15 cellular contexts compared by ENCODE assay signal in genomic region chr14:104676130-104676693, GRCh38. TPM values are rescaled to one million over a fixed set of nuclear protein-coding genes. Genes with fewer than 3 reads are reported as not detected.
DNase-seq lines count a peak whose midpoint lies in the region; ATAC-seq and TF ChIP-seq lines count a peak whose summit lies in the region.
"Had no signal": no experiment of that assay in that cellular context is flagged by ENCODE, and none has a peak within 500 bp of the region (broad histone marks: within the 10 kb centered on the region; RNA-seq: fewer than 3 reads in every experiment).

No MANE protein-coding gene starts in this region.

- H3K4me2 ChIP-seq in BLaER1 = peak overlapping the region; percentile 81
- peak overlapping the region; percentile 81 for H3K4me2 ChIP-seq in neural progenitor cell

- peaks cover 23% of the 10 kb centered on the region for H3K4me1 Mint-ChIP-seq in neural progenitor cell

- intact Hi-C loops in dorsolateral prefrontal cortex (cut with DNase I) = no loop called here

- no peak for TF ChIP-seq POLR2A in suprapubic skin (IDR thresholded peaks at IDR 0.05)

- DNase-seq in dorsolateral prefrontal cortex (no peak), neural progenitor cell (ENCODE audit: low spot score) (no peak), suprapubic skin (ENCODE audit: low spot score in 2 of 2) (no peak), left lobe of liver (ENCODE audit: low spot score) (no peak), NCI-H128 (lab: John Stamatoyannopoulos, UW; ENCODE audit: unreplicated experiment) (no peak)
- DNase-seq: amygdala, DMS153, NCI-H1930, OCI-M1 had no signal

- peaks cover 24% of the 10 kb centered on the region for H3F3A ChIP-seq in neural progenitor cell (ENCODE audit: low read depth)

- TF ChIP-seq EP300 in suprapubic skin (IDR thresholded peaks at IDR 0.05) = no peak

- H3K4me1 ChIP-seq in BLaER1 (peaks cover 69% of the 10 kb centered on the region), HUES48 (ENCODE audit: control insufficient read depth, insufficient read depth, low read length) (peaks cover 38% of the 10 kb centered on the region), neural progenitor cell (peaks cover 31% of the 10 kb centered on the region), suprapubic skin (peaks cover 45% of the 10 kb centered on the region)

- peak overlapping the region; percentile 41 for H3K4me3 Mint-ChIP-seq in neural progenitor cell

- H3K36me3 ChIP-seq in BLaER1 (peaks cover 3% of the 10 kb centered on the region; the same call in 1 of the 2 replicates), HUES48 (ENCODE audit: control insufficient read depth, insufficient read depth, low read length) (no peaks in the 10 kb centered on the region), neural progenitor cell (no peaks in the 10 kb centered on the region), suprapubic skin (no peaks in the 10 kb centered on the region)

- H3K27ac ChIP-seq in BLaER1 (peak overlapping the region; percentile 95), HUES48 (ENCODE audit: low read depth, low read length) (peak overlapping the region; percentile 94), dorsolateral prefrontal cortex (peak overlapping the region in 50 of 59 donors; percentile 15 to 100 (median 99)), neural progenitor cell (no peak overlapping the region), suprapubic skin (no peak overlapping the region)
- H3K27ac ChIP-seq: parathyroid adenoma had no signal

- peaks cover 2% of the 10 kb centered on the region for H3K36me3 Mint-ChIP-seq in neural progenitor cell
- H3K36me3 Mint-ChIP-seq: activated CD4-positive, alpha-beta memory T cell treated with anti-CD3 and anti-CD28 coated beads for 36 hours had no signal

- H3K27me3 ChIP-seq in BLaER1 = no peaks in the 10 kb centered on the region
- H3K27me3 ChIP-seq in HUES48 (ENCODE audit: control insufficient read depth, insufficient read depth, low read length) = peaks cover 6% of the 10 kb centered on the region; the same call in 1 of the 2 replicates
- no peaks in the 10 kb centered on the region for H3K27me3 ChIP-seq in dorsolateral prefrontal cortex
- H3K27me3 ChIP-seq in neural progenitor cell = no peaks in the 10 kb centered on the region
- no peaks in the 10 kb centered on the region for H3K27me3 ChIP-seq in suprapubic skin

- no peak for ATAC-seq in left lobe of liver
- no peak for ATAC-seq in GM19463 (IDR thresholded peaks at IDR 0.05; ENCODE audit: unreplicated experiment)

- H3K4me3 ChIP-seq in BLaER1 (no peak overlapping the region), HUES48 (ENCODE audit: low read depth, low read length) (no peak overlapping the region), dorsolateral prefrontal cortex (no peak overlapping the region), neural progenitor cell (no peak overlapping the region), suprapubic skin (no peak overlapping the region)
- H3K4me3 ChIP-seq: SK-N-MC had no signal

- H3K79me2 ChIP-seq in neural progenitor cell (ENCODE audit: low read depth) = no peaks in the 10 kb centered on the region
- H3K79me2 ChIP-seq: parathyroid adenoma had no signal

- H3K9ac ChIP-seq in BLaER1 (peak overlapping the region; percentile 88; the same call in 1 of the 2 replicates), HUES48 (ENCODE audit: low read depth, low read length) (no peak overlapping the region), neural progenitor cell (no peak overlapping the region)
- H3K9ac ChIP-seq: parathyroid adenoma had no signal

- peaks cover 3% of the 10 kb centered on the region for H3K9me3 Mint-ChIP-seq in neural progenitor cell
- H3K9me3 Mint-ChIP-seq: activated CD4-positive, alpha-beta memory T cell treated with anti-CD3 and anti-CD28 coated beads for 36 hours had no signal

- peaks cover 1% of the 10 kb centered on the region for H3K27me3 Mint-ChIP-seq in neural progenitor cell (ENCODE audit: insufficient read depth, low read depth)
- H3K27me3 Mint-ChIP-seq: activated CD4-positive, alpha-beta memory T cell treated with anti-CD3 and anti-CD28 coated beads for 36 hours had no signal

- TF ChIP-seq CTCF in dorsolateral prefrontal cortex (IDR thresholded peaks at IDR 0.05 in 54 of 56, conservative IDR thresholded peaks at IDR 0.05 in 2 of 56; ENCODE audit: low read depth in 1 of 56, partially characterized antibody in 56 of 56) = no peak
- TF ChIP-seq CTCF in neural progenitor cell (IDR thresholded peaks at IDR 0.05) = no peak
- no peak for TF ChIP-seq CTCF in suprapubic skin (IDR thresholded peaks at IDR 0.05)

- H2AFZ ChIP-seq in neural progenitor cell (replicated peaks) = peak overlapping the region; percentile 73

- H3K27ac Mint-ChIP-seq in neural progenitor cell = no peak overlapping the region
- H3K27ac Mint-ChIP-seq: activated CD4-positive, alpha-beta memory T cell treated with anti-CD3 and anti-CD28 coated beads for 36 hours had no signal

- H3K9me3 ChIP-seq in BLaER1 (peaks cover 24% of the 10 kb centered on the region), HUES48 (ENCODE audit: control insufficient read depth, insufficient read depth, low read length) (no peaks in the 10 kb centered on the region), neural progenitor cell (ENCODE audit: low read depth) (no peaks in the 10 kb centered on the region), suprapubic skin (no peaks in the 10 kb centered on the region)

- 97% methylated on average over 5 of the region's 7 CpGs for WGBS in suprapubic skin

- H4K20me1 ChIP-seq in BLaER1 = no peaks in the 10 kb centered on the region
- H4K20me1 ChIP-seq in neural progenitor cell (ENCODE audit: low read depth) = no peaks in the 10 kb centered on the region

RNA-seq across cellular contexts. Expression of gene INF2, which starts 13.2 kb away (rescaled TPM):
- 100 to 1,000 TPM in 97 of 120 experiments, 10 to 100 TPM in 23; 69.5 to 290 (median 127) TPM for total RNA-seq in dorsolateral prefrontal cortex
- total RNA-seq in neural progenitor cell (ENCODE audit: low replicate concordance) = 7.8 and 24.0 TPM in 2 replicates
- 100 to 1,000 TPM in 1 of 4 donors, 10 to 100 TPM in 3; 52.1 to 126 (median 81.8) TPM for total RNA-seq in suprapubic skin
- 63.1 TPM for total RNA-seq in left lobe of liver

RNA-seq across cellular contexts. Expression of gene ADSS1, which starts 47.8 kb away (rescaled TPM):
- total RNA-seq in dorsolateral prefrontal cortex (10 to 100 TPM in 62 of 120 experiments, 1 to 10 TPM in 58; 4.2 to 28.9 (median 10.3) TPM), neural progenitor cell (ENCODE audit: low replicate concordance) (25.3 and 26.4 TPM in 2 replicates), suprapubic skin (10 to 100 TPM in 2 of 4 donors, 1 to 10 TPM in 2; 2.8 to 12.4 (median 9.0) TPM), left lobe of liver (51.9 TPM)

Comparison
In these comparisons a context has a peak if more than half of its experiments do, and no peak if none do; other contexts are left out.
1. H3K27ac ChIP-seq: peak in BLaER1 (single experiment), HUES48 (single experiment) and dorsolateral prefrontal cortex (50 of 59); none in neural progenitor cell (single experiment) and suprapubic skin (single experiment).